In genomic region chr5:97071101-97071500, GRCh38 we compare ENCODE assay signal across 11 cellular contexts.
DNase-seq lines count a peak whose midpoint lies in the region; ATAC-seq, FAIRE-seq and TF ChIP-seq lines count a peak whose summit lies in the region.
"Had no signal": no experiment of that assay in that cellular context is flagged by ENCODE, and none has a peak within 500 bp of the region (broad histone marks: within the 10 kb centered on the region; RNA-seq: fewer than 3 reads in every experiment).

No MANE protein-coding gene starts in this region.

- no peak overlapping the region for H3K23ac ChIP-seq in IMR-90 (ENCODE audit: low read depth, low read length)

- H3K4me1 ChIP-seq in IMR-90 (ENCODE audit: control insufficient read depth, insufficient read depth, low read length), result no peaks in the 10 kb centered on the region
- peaks cover 0 to 3% of the 10 kb centered on the region in 2 experiments; a peak in 1 of 5 replicates for H3K4me1 ChIP-seq in K562 (replicated peaks in 1 of 2; ENCODE audit: control insufficient read depth in 2 of 2, insufficient read depth in 2 of 2, low read length in 2 of 2)
- peaks cover 0 to 4% of the 10 kb centered on the region in 2 donors for H3K4me1 ChIP-seq in left lung
- H3K4me1 ChIP-seq in aorta (ENCODE audit: control insufficient read depth in 1 of 2, insufficient read depth in 2 of 2, low read length in 2 of 2), result no peaks in the 10 kb centered on the region
- H3K4me1 ChIP-seq: HAP-1 had no signal

- intact Hi-C loops in IMR-90 (cut with micrococcal nuclease) (no loop called here), K562 (cut with micrococcal nuclease) (no loop called here), left lung (cut with DNase I) (no loop called here), aorta (cut with DNase I) (no loop called here)

- TF ChIP-seq POLR2A in IMR-90 (IDR thresholded peaks at IDR 0.05; ENCODE audit: low read depth, low read length) (no peak), K562 (conservative IDR thresholded peaks at IDR 0.05) (no peak)

- no peak overlapping the region for H3K56ac ChIP-seq in IMR-90 (ENCODE audit: extremely low read depth, insufficient read depth, low read length)

- no peak overlapping the region for H4K91ac ChIP-seq in IMR-90 (ENCODE audit: insufficient read depth, low read depth, low read length)

- peak; percentile 93 for DNase-seq in IMR-90
- DNase-seq in K562 (ENCODE audit: extremely low read depth in 1 of 4, low spot score in 3 of 4), result peak in 1 of 4 experiments; percentile 27
- no peak for DNase-seq in left lung
- peak in 1 of 2 donors; percentile 40 for DNase-seq in aorta
- DNase-seq in NCI-H510A (lab: John Stamatoyannopoulos, UW), result no peak
- DNase-seq: activated T-cell treated with anti-CD3 and anti-CD28 coated beads, Interleukin-2, amount 50 U/mL, for 48 hours; NCI-H1417; small intestine had no signal

- TF ChIP-seq RAD21 in IMR-90 (IDR thresholded peaks at IDR 0.05; ENCODE audit: low read length), result no peak
- TF ChIP-seq RAD21 in K562 (CRISPR knock-in tag; conservative IDR thresholded peaks at IDR 0.05 in 1 of 2, IDR thresholded peaks at IDR 0.05 in 1 of 2), result no peak

- CTCF ChIA-PET in IMR-90 (lab: Yijun Ruan, JAX), result interaction anchor here (0.6 to 1.0 kb wide), 2 partner anchors 9 to 1302 kb away, joined by 3 read pairs; no protein-coding TSS in a partner anchor
- CTCF ChIA-PET in K562 (lab: Yijun Ruan, JAX; ENCODE audit: low intra/inter-chr PET ratio), result no interaction called here

- H3K4ac ChIP-seq in IMR-90 (ENCODE audit: low read depth, low read length), result no peak overlapping the region

- peak; percentile 88 for ATAC-seq in IMR-90 (ENCODE audit: low read depth)
- no peak for ATAC-seq in K562
- ATAC-seq in left lung, result peak; percentile 25
- peak; percentile 50 for ATAC-seq in aorta (ENCODE audit: low FRiP score)
- no peak for ATAC-seq in HG02870 (IDR thresholded peaks at IDR 0.05; ENCODE audit: unreplicated experiment)
- ATAC-seq in HG03108 (IDR thresholded peaks at IDR 0.05; ENCODE audit: unreplicated experiment), result no peak

- no peak overlapping the region for H3K18ac ChIP-seq in IMR-90 (ENCODE audit: low read depth, low read length)

- H3K4me2 ChIP-seq in IMR-90 (ENCODE audit: low read depth, low read length) (peak overlapping the region; percentile 1; the same call in 1 of the 2 replicates), K562 (ENCODE audit: insufficient read depth, low read length) (no peak overlapping the region)

- in situ Hi-C loops in IMR-90 (cut with MboI; ENCODE audit: low sequenced_read_pairs) (no loop called here), K562 (cut with MboI) (no loop called here)

- H3K27me3 ChIP-seq in IMR-90 (ENCODE audit: control insufficient read depth, insufficient read depth, low read length), result peaks cover 4% of the 10 kb centered on the region
- H3K27me3 ChIP-seq in K562 (ENCODE audit: control insufficient read depth in 2 of 2, insufficient read depth in 2 of 2, low read length in 2 of 2), result no peaks in the 10 kb centered on the region; a peak in 1 of 5 replicates
- H3K27me3 ChIP-seq in left lung, result no peaks in the 10 kb centered on the region
- no peaks in the 10 kb centered on the region for H3K27me3 ChIP-seq in aorta (ENCODE audit: control insufficient read depth in 1 of 2, insufficient read depth in 2 of 2, low read length in 1 of 2)

- dilution Hi-C loops in IMR-90 (cut with HindIII; ENCODE audit: low sequenced_read_pairs, unreplicated experiment), result no loop called here

- H2BK20ac ChIP-seq in IMR-90 (ENCODE audit: low read depth, low read length), result no peak overlapping the region

- no peak overlapping the region for H2BK15ac ChIP-seq in IMR-90 (ENCODE audit: low read depth, low read length)

- no peak overlapping the region for H2AK5ac ChIP-seq in IMR-90 (ENCODE audit: low read depth, low read length)

- no peak for FAIRE-seq in K562 (lab: Jason Lieb, UNC)
- FAIRE-seq: small intestine had no signal

- H3K9ac ChIP-seq in IMR-90 (ENCODE audit: low read depth, low read length), result no peak overlapping the region
- no peak overlapping the region for H3K9ac ChIP-seq in K562 (ENCODE audit: insufficient read depth in 1 of 2, low read depth in 2 of 2, low read length in 2 of 2)

- H3K79me1 ChIP-seq in IMR-90 (ENCODE audit: low read depth in 1 of 2, low read length in 2 of 2), result no peaks in the 10 kb centered on the region

- H2BK120ac ChIP-seq in IMR-90 (ENCODE audit: low read depth, low read length), result no peak overlapping the region

- no peaks in the 10 kb centered on the region for H3K79me2 ChIP-seq in K562 (ENCODE audit: control insufficient read depth, insufficient read depth, low read length)

- H4K20me1 ChIP-seq in IMR-90 (ENCODE audit: insufficient read depth, low read length), result no peaks in the 10 kb centered on the region
- no peaks in the 10 kb centered on the region for H4K20me1 ChIP-seq in K562 (replicated peaks; ENCODE audit: control insufficient read depth, insufficient read depth, low read length)

- no peak overlapping the region for H4K5ac ChIP-seq in IMR-90 (ENCODE audit: low read depth, low read length)

- no peaks in the 10 kb centered on the region for H3K36me3 ChIP-seq in IMR-90 (ENCODE audit: control insufficient read depth, insufficient read depth, low read length)
- no peaks in the 10 kb centered on the region for H3K36me3 ChIP-seq in K562 (ENCODE audit: control insufficient read depth, insufficient read depth, low read length)
- no peaks in the 10 kb centered on the region for H3K36me3 ChIP-seq in left lung
- no peaks in the 10 kb centered on the region for H3K36me3 ChIP-seq in aorta (ENCODE audit: control insufficient read depth in 1 of 2, insufficient read depth in 2 of 2, low read length in 1 of 2)
- H3K36me3 ChIP-seq: HAP-1 had no signal

- POLR2A ChIA-PET in IMR-90 (lab: Charles Lee; ENCODE audit: unreplicated experiment), result no interaction called here
- POLR2A ChIA-PET in K562 (lab: Yijun Ruan, JAX), result interaction anchor here (0.7 to 0.8 kb wide), 2 partner anchors 9 to 38 kb away, joined by 3 read pairs; no protein-coding TSS in a partner anchor

- H3K9me3 ChIP-seq in IMR-90 (ENCODE audit: control insufficient read depth, insufficient read depth, low read length), result no peaks in the 10 kb centered on the region
- H3K9me3 ChIP-seq in K562 (replicated peaks; ENCODE audit: control insufficient read depth, insufficient read depth, low read depth, low read length), result no peaks in the 10 kb centered on the region
- no peaks in the 10 kb centered on the region for H3K9me3 ChIP-seq in left lung
- H3K9me3 ChIP-seq in aorta (ENCODE audit: control insufficient read depth, low read length), result no peaks in the 10 kb centered on the region
- H3K9me3 ChIP-seq: HAP-1 had no signal

- no peak overlapping the region for H3K27ac ChIP-seq in IMR-90 (ENCODE audit: insufficient read depth, low read length)
- H3K27ac ChIP-seq in K562 (ENCODE audit: extremely low read depth, low read depth, low read length), result no peak overlapping the region
- H3K27ac ChIP-seq in left lung, result no peak overlapping the region
- no peak overlapping the region for H3K27ac ChIP-seq in aorta (ENCODE audit: low read depth in 1 of 2, low read length in 2 of 2)

- H3K4me3 ChIP-seq in IMR-90 (ENCODE audit: insufficient read depth, low read depth, low read length) (no peak overlapping the region), K562 (no peak overlapping the region), left lung (no peak overlapping the region), aorta (ENCODE audit: low read length in 2 of 2) (no peak overlapping the region)
- H3K4me3 ChIP-seq: HAP-1 had no signal

- WGBS in IMR-90 (ENCODE audit: extremely low coverage in 2 of 2, insufficient read length in 1 of 2), 2 experiments, result 11% methylated on average over 3 of the region's 8 CpGs; no CpG with 5 or more reads in 1 of the 2 experiments
- 44% methylated on average over 8 of the region's 8 CpGs for WGBS in K562 (ENCODE audit: insufficient coverage, low coverage, missing lambda C conversion rate)
- WGBS in aorta, 2 donors, result 8% methylated on average over 8 of the region's 8 CpGs

- H3K14ac ChIP-seq in IMR-90 (replicated peaks; ENCODE audit: low read depth, low read length), result no peak overlapping the region

- H3K9me1 ChIP-seq in IMR-90 (ENCODE audit: insufficient read depth, low read length) (no peaks in the 10 kb centered on the region), K562 (ENCODE audit: control insufficient read depth, insufficient read depth, low read length) (no peaks in the 10 kb centered on the region)

- H2BK5ac ChIP-seq in IMR-90 (ENCODE audit: low read depth, low read length, poor library complexity, severe bottlenecking), result no peak overlapping the region

- no peak overlapping the region for H2AK9ac ChIP-seq in IMR-90 (replicated peaks; ENCODE audit: low read depth, low read length, poor library complexity)

- no peak for TF ChIP-seq EP300 in K562 (IDR thresholded peaks at IDR 0.05; ENCODE audit: low read length)

- no peak overlapping the region for H4K8ac ChIP-seq in IMR-90 (ENCODE audit: low read depth in 2 of 2, low read length in 2 of 2)

- BruUV-seq in IMR-90 (replicated peaks; lab: Mats Ljungman, UMichigan) (no TSS peak), K562 (replicated peaks; lab: Mats Ljungman, UMichigan) (no TSS peak)

- H2AFZ ChIP-seq in IMR-90 (replicated peaks; ENCODE audit: low read length, poor library complexity) (no peak overlapping the region), K562 (ENCODE audit: low read depth, low read length) (peak overlapping the region; percentile 51)

- no peak for TF ChIP-seq CTCF in IMR-90 (conservative IDR thresholded peaks at IDR 0.05; ENCODE audit: low read depth, low read length)
- TF ChIP-seq CTCF in K562 (IDR thresholded peaks at IDR 0.05 in 2 of 3, conservative IDR thresholded peaks at IDR 0.05 in 1 of 3; ENCODE audit: insufficient read depth in 2 of 3, low read depth in 1 of 3, low read length in 3 of 3), result no peak
- TF ChIP-seq CTCF in left lung (IDR thresholded peaks at IDR 0.05), result no peak

TF ChIP-seq in IMR-90, 13 proteins besides CTCF, POLR2A, EP300 and RAD21 (continues in another document):
- no peak for TF ChIP-seq CEBPB (IDR thresholded peaks at IDR 0.05; ENCODE audit: low read depth, low read length)
- TF ChIP-seq NFE2L2 (IDR thresholded peaks at IDR 0.05; ENCODE audit: low read depth, low read length), result no peak

TF ChIP-seq in K562, 482 proteins besides CTCF, POLR2A, EP300 and RAD21 (continues in another document):
- no peak for TF ChIP-seq ETV1 (tag; conservative IDR thresholded peaks at IDR 0.05; ENCODE audit: low read depth)
- TF ChIP-seq PTTG1 (tag; IDR thresholded peaks at IDR 0.05; ENCODE audit: low read depth), result no peak
- TF ChIP-seq FIP1L1 (IDR thresholded peaks at IDR 0.05; ENCODE audit: low read depth, low read length, poor library complexity, severe bottlenecking), result no peak
- TF ChIP-seq FOXK1 (CRISPR knock-in tag; IDR thresholded peaks at IDR 0.05; ENCODE audit: borderline replicate concordance), result no peak
- TF ChIP-seq COPS2 (conservative IDR thresholded peaks at IDR 0.05), result no peak
- TF ChIP-seq ZNF324 (CRISPR knock-in tag; IDR thresholded peaks at IDR 0.05), result no peak

Comparison
In these comparisons a context has a peak if more than half of its experiments do, and no peak if none do; other contexts are left out.
1. ATAC-seq: peak in IMR-90 (single experiment), left lung (single experiment) and aorta (single experiment); none in K562 (single experiment), HG02870 (single experiment) and HG03108 (single experiment).